In genomic region chr6:139982652-139983051, GRCh38 we compare ENCODE assay signal across 1 cellular context.
TF ChIP-seq lines count a peak whose summit lies in the region.

No MANE protein-coding gene starts in this region.

TF ChIP-seq in H1, 55 proteins besides CTCF, POLR2A, EP300 and RAD21 (continued from another document):
- TF ChIP-seq CHD7 (IDR thresholded peaks at IDR 0.05; ENCODE audit: insufficient replicate concordance, low read length): no peak
- no peak for TF ChIP-seq JUND (IDR thresholded peaks at IDR 0.05; ENCODE audit: low read length)
- no peak for TF ChIP-seq USF2 (IDR thresholded peaks at IDR 0.05; ENCODE audit: low read length)
- no peak for TF ChIP-seq NANOG (IDR thresholded peaks at IDR 0.05; ENCODE audit: insufficient read depth, low read depth, low read length, poor library complexity, severe bottlenecking)
- TF ChIP-seq TBP (IDR thresholded peaks at IDR 0.05; ENCODE audit: low read depth, low read length): no peak
- no peak for TF ChIP-seq POU5F1 (IDR thresholded peaks at IDR 0.05; ENCODE audit: low read depth, low read length)
